In genomic region chr12:32755051-32755653, GRCh38 we compare ENCODE assay signal across 8 cellular contexts. TPM values are rescaled to one million over a fixed set of nuclear protein-coding genes. Genes with fewer than 3 reads are reported as not detected.
DNase-seq lines count a peak whose midpoint lies in the region; ATAC-seq and TF ChIP-seq lines count a peak whose summit lies in the region.

No MANE protein-coding gene starts in this region.

- H3K9me2 ChIP-seq in hepatocyte (replicated peaks; ENCODE audit: insufficient read depth), result no peaks in the 10 kb centered on the region

- peak overlapping the region; percentile 97 for H3K27ac ChIP-seq in hepatocyte

- no peak for TF ChIP-seq POLR2A in NB4 (IDR thresholded peaks at IDR 0.05; ENCODE audit: extremely low read depth, insufficient read length)

- 1% methylated on average over 40 of the region's 40 CpGs for WGBS in hepatocyte (ENCODE audit: low lambda C conversion rate, missing lambda C conversion rate)

- H3K27me3 Mint-ChIP-seq in T-helper 1 cell treated with Interleukin-12 subunit alpha and Interleukin-12 subunit beta and Interleukin-4 antibody, amounts not matched to agents 30 μg/mL and 1 μg/mL, for 36 hours (ENCODE audit: low read depth), result no peaks in the 10 kb centered on the region

- H4K20me1 ChIP-seq in hepatocyte (ENCODE audit: insufficient read depth, poor library complexity, severe bottlenecking), result no peaks in the 10 kb centered on the region

- peaks cover 41% of the 10 kb centered on the region for H3K79me2 ChIP-seq in hepatocyte

- H3K36me3 Mint-ChIP-seq in T-helper 1 cell treated with Interleukin-12 subunit alpha and Interleukin-12 subunit beta and Interleukin-4 antibody, amounts not matched to agents 30 μg/mL and 1 μg/mL, for 36 hours (ENCODE audit: low read depth), result peaks cover 23% of the 10 kb centered on the region

- peak overlapping the region; percentile 84 for H3K4me3 Mint-ChIP-seq in T-helper 1 cell treated with Interleukin-12 subunit alpha and Interleukin-12 subunit beta and Interleukin-4 antibody, amounts not matched to agents 30 μg/mL and 1 μg/mL, for 36 hours

- DNase-seq in NB4 (ENCODE audit: low read depth) (peak; percentile 90), anterior cingulate cortex (lab: John Stamatoyannopoulos, UW) (peak in 54 of 58 donors; percentile 31 to 82 (median 67)), hepatocyte (ENCODE audit: low spot score) (peak; percentile 89), retinal pigment epithelial cell (ENCODE audit: low read depth) (peak; percentile 32), superior temporal gyrus (ENCODE audit: extremely low spot score) (no peak)

- peaks cover 20% of the 10 kb centered on the region for H3K4me1 Mint-ChIP-seq in T-helper 1 cell treated with Interleukin-12 subunit alpha and Interleukin-12 subunit beta and Interleukin-4 antibody, amounts not matched to agents 30 μg/mL and 1 μg/mL, for 36 hours (ENCODE audit: low read depth)

- no peaks in the 10 kb centered on the region for H3K36me3 ChIP-seq in hepatocyte (replicated peaks; ENCODE audit: insufficient read depth, low read depth)

- peak overlapping the region; percentile 78 for H3K4me3 ChIP-seq in NB4 (ENCODE audit: low read depth, low read length)
- peak overlapping the region; percentile 64 for H3K4me3 ChIP-seq in hepatocyte
- peak overlapping the region; percentile 99 for H3K4me3 ChIP-seq in retinal pigment epithelial cell (ENCODE audit: low read length)

- peak; percentile 71 for ATAC-seq in HG02610 (IDR thresholded peaks at IDR 0.05; ENCODE audit: unreplicated experiment)

- TF ChIP-seq CTCF in GM12873 (IDR thresholded peaks at IDR 0.05; ENCODE audit: insufficient read depth, low read depth, low read length, missing control alignments), result peak; percentile 99
- peak; percentile 92 for TF ChIP-seq CTCF in NB4 (IDR thresholded peaks at IDR 0.05; ENCODE audit: low read depth, low read length)
- peak; percentile 71 for TF ChIP-seq CTCF in hepatocyte (IDR thresholded peaks at IDR 0.05; ENCODE audit: poor library complexity)
- peak; percentile 85 for TF ChIP-seq CTCF in retinal pigment epithelial cell (conservative IDR thresholded peaks at IDR 0.05; ENCODE audit: low read depth, low read length)

- H3K4me1 ChIP-seq in hepatocyte (ENCODE audit: insufficient read depth), result peaks cover 10% of the 10 kb centered on the region

- H3K9me3 ChIP-seq in hepatocyte (ENCODE audit: low read depth), result no peaks in the 10 kb centered on the region

- peak overlapping the region; percentile 95 for H2AFZ ChIP-seq in hepatocyte

- H3K27me3 ChIP-seq in hepatocyte, result no peaks in the 10 kb centered on the region

- no peaks in the 10 kb centered on the region for H3K9me3 Mint-ChIP-seq in T-helper 1 cell treated with Interleukin-12 subunit alpha and Interleukin-12 subunit beta and Interleukin-4 antibody, amounts not matched to agents 30 μg/mL and 1 μg/mL, for 36 hours

- H3K27ac Mint-ChIP-seq in T-helper 1 cell treated with Interleukin-12 subunit alpha and Interleukin-12 subunit beta and Interleukin-4 antibody, amounts not matched to agents 30 μg/mL and 1 μg/mL, for 36 hours, result peak overlapping the region; percentile 82

- H3K4me2 ChIP-seq in hepatocyte, result peak overlapping the region; percentile 94

RNA-seq across cellular contexts. Expression of gene YARS2, which starts 0.5 kb away (rescaled TPM):
- total RNA-seq in hepatocyte, result 34.1 and 34.4 TPM in 2 replicates
- 34.2 and 34.5 TPM in 2 replicates for polyA plus RNA-seq in hepatocyte
